In genomic region chrX:118530537-118530936, GRCh38 we compare ENCODE assay signal across 13 cellular contexts. TPM values are rescaled to one million over a fixed set of nuclear protein-coding genes. Genes with fewer than 3 reads are reported as not detected.
DNase-seq lines count a peak whose midpoint lies in the region; ATAC-seq lines count a peak whose summit lies in the region.
"Had no signal": no experiment of that assay in that cellular context is flagged by ENCODE, and none has a peak within 500 bp of the region (broad histone marks: within the 10 kb centered on the region; RNA-seq: fewer than 3 reads in every experiment).

No MANE protein-coding gene starts in this region.

- H3K9me3 Mint-ChIP-seq in activated T-cell treated with anti-CD3 and anti-CD28 coated beads, Interleukin-2, amount 50 U/mL, for 4 hours: no peaks in the 10 kb centered on the region
- H3K9me3 Mint-ChIP-seq in T-cell: peaks cover 0 to 3% (median 0%) of the 10 kb centered on the region in 3 donors

- no peaks in the 10 kb centered on the region for H3K36me3 ChIP-seq in subcutaneous abdominal adipose tissue (ENCODE audit: control insufficient read depth in 5 of 5, insufficient read depth in 5 of 5, low read length in 5 of 5)
- no peaks in the 10 kb centered on the region for H3K36me3 ChIP-seq in neuronal stem cell (replicated peaks in 1 of 2; ENCODE audit: control insufficient read depth in 2 of 2, insufficient read depth in 2 of 2, low read length in 2 of 2)
- H3K36me3 ChIP-seq: cardiac muscle cell, heart left ventricle, vagina had no signal

- no peak overlapping the region for H4K91ac ChIP-seq in neuronal stem cell (ENCODE audit: low read depth, low read length, poor library complexity)

- H3K27ac Mint-ChIP-seq in T-cell: peak overlapping the region; percentile 94 to 97

- H3K27me3 Mint-ChIP-seq in activated T-cell treated with anti-CD3 and anti-CD28 coated beads, Interleukin-2, amount 50 U/mL, for 4 hours (ENCODE audit: low read depth): no peaks in the 10 kb centered on the region
- H3K27me3 Mint-ChIP-seq in T-cell: peaks cover 0 to 4% of the 10 kb centered on the region in 2 donors

- H2BK15ac ChIP-seq in neuronal stem cell (ENCODE audit: low read length): no peak overlapping the region

- no peaks in the 10 kb centered on the region for H3K27me3 ChIP-seq in subcutaneous abdominal adipose tissue (ENCODE audit: control insufficient read depth in 5 of 5, insufficient read depth in 4 of 5, low read length in 5 of 5)
- H3K27me3 ChIP-seq in neuronal stem cell (ENCODE audit: control insufficient read depth in 3 of 3, insufficient read depth in 3 of 3, low read depth in 1 of 3, low read length in 3 of 3): no peaks in the 10 kb centered on the region
- H3K27me3 ChIP-seq: cardiac muscle cell, heart left ventricle, vagina had no signal

- H3K9me3 ChIP-seq in subcutaneous abdominal adipose tissue (ENCODE audit: control insufficient read depth in 5 of 5, low read length in 5 of 5) (no peaks in the 10 kb centered on the region), neuronal stem cell (replicated peaks in 1 of 2; ENCODE audit: control insufficient read depth in 2 of 2, insufficient read depth in 1 of 2, low read depth in 1 of 2, low read length in 2 of 2) (no peaks in the 10 kb centered on the region)
- H3K9me3 ChIP-seq: heart left ventricle, vagina had no signal

- no peak overlapping the region for H3K18ac ChIP-seq in neuronal stem cell (ENCODE audit: low read length)

- peak overlapping the region; percentile 31 for H3K4me3 Mint-ChIP-seq in activated T-cell treated with anti-CD3 and anti-CD28 coated beads, Interleukin-2, amount 50 U/mL, for 4 hours
- H3K4me3 Mint-ChIP-seq in T-cell: peak overlapping the region in 2 of 3 donors; percentile 39 to 42

- no peak for ATAC-seq in activated T-cell treated with anti-CD3 and anti-CD28 coated beads, Interleukin-2, amount 50 U/mL, for 4 hours
- ATAC-seq in T-cell (replicated peaks in 1 of 4) (no peak), HG02571 (IDR thresholded peaks at IDR 0.05; ENCODE audit: unreplicated experiment) (no peak)

- no peak overlapping the region for H2BK12ac ChIP-seq in neuronal stem cell (ENCODE audit: low read length)

- no peak overlapping the region for H2AK5ac ChIP-seq in neuronal stem cell (ENCODE audit: low read depth, low read length)

- H3K4ac ChIP-seq in neuronal stem cell (ENCODE audit: low read length): no peak overlapping the region

- H3K23ac ChIP-seq in neuronal stem cell (ENCODE audit: low read depth, low read length, poor library complexity): no peak overlapping the region

- no peak overlapping the region for H2BK5ac ChIP-seq in neuronal stem cell (ENCODE audit: low read length)

- no peak overlapping the region for H2BK120ac ChIP-seq in neuronal stem cell (ENCODE audit: low read depth, low read length)

- CTCF ChIA-PET in T-cell (lab: Charles Lee): interaction anchor here in 1 of 2 donors (0.9 to 2.0 kb wide), 3 partner anchors 9 to 74 kb away, joined by 3 to 7 read pairs (median 4); no protein-coding TSS in a partner anchor

- no peak overlapping the region for H2AFZ ChIP-seq in neuronal stem cell (ENCODE audit: low read length)

- H3K4me3 ChIP-seq in subcutaneous abdominal adipose tissue (ENCODE audit: low read depth in 1 of 5, low read length in 5 of 5) (no peak overlapping the region), neuronal stem cell (ENCODE audit: low read length in 2 of 2) (no peak overlapping the region)
- H3K4me3 ChIP-seq: cardiac muscle cell, heart left ventricle, vagina had no signal

- no peak overlapping the region for H3K14ac ChIP-seq in neuronal stem cell (ENCODE audit: low read length)

- H3K4me2 ChIP-seq in neuronal stem cell (ENCODE audit: insufficient read depth, low read length, poor library complexity, severe bottlenecking): no peak overlapping the region

- peaks cover 2% of the 10 kb centered on the region for H3K36me3 Mint-ChIP-seq in activated T-cell treated with anti-CD3 and anti-CD28 coated beads, Interleukin-2, amount 50 U/mL, for 4 hours (ENCODE audit: insufficient read depth)
- peaks cover 9% of the 10 kb centered on the region for H3K36me3 Mint-ChIP-seq in T-cell

- peak overlapping the region; percentile 27 for H3K27ac ChIP-seq in subcutaneous abdominal adipose tissue (ENCODE audit: low read depth, low read length)
- no peak overlapping the region for H3K27ac ChIP-seq in neuronal stem cell (replicated peaks; ENCODE audit: low read length)
- H3K27ac ChIP-seq: cardiac muscle cell, vagina, VCaP had no signal

- H3K9ac ChIP-seq in subcutaneous abdominal adipose tissue (ENCODE audit: low read length in 5 of 5) (no peak overlapping the region), neuronal stem cell (ENCODE audit: low read depth, low read length, poor library complexity) (no peak overlapping the region)

- H4K8ac ChIP-seq in neuronal stem cell (ENCODE audit: low read depth, low read length): no peak overlapping the region

- DNase-seq in activated T-cell treated with anti-CD3 and anti-CD28 coated beads, Interleukin-2, amount 50 U/mL, for 4 hours: no peak
- DNase-seq in activated T-cell treated with anti-CD3 and anti-CD28 coated beads for 4 hours: no peak
- no peak for DNase-seq in T-cell
- peak; percentile 4 for DNase-seq in fibroblast of gingiva (ENCODE audit: low read depth)
- DNase-seq in neuronal stem cell (ENCODE audit: low spot score): no peak
- no peak for DNase-seq in islet precursor cell
- DNase-seq: heart left ventricle; stimulated activated CD4-positive, alpha-beta T cell treated with anti-CD3 and anti-CD28 coated beads, Interleukin-2, amount 100 ng/mL, for 24 hours had no signal

- WGBS in neuronal stem cell (ENCODE audit: extremely low coverage in 2 of 2, insufficient read length in 2 of 2, insufficient replicate concordance in 1 of 2), 2 donors: no CpG with 5 or more reads among the region's 1 CpG

- no peaks in the 10 kb centered on the region for H3K79me1 ChIP-seq in neuronal stem cell (ENCODE audit: low read depth, low read length)

- H3K4me1 ChIP-seq in subcutaneous abdominal adipose tissue (ENCODE audit: control insufficient read depth in 5 of 5, insufficient read depth in 5 of 5, low read length in 5 of 5) (peaks cover 0 to 14% (median 13%) of the 10 kb centered on the region in 5 donors), neuronal stem cell (ENCODE audit: control insufficient read depth in 2 of 2, insufficient read depth in 1 of 2, low read depth in 1 of 2, low read length in 2 of 2) (peaks cover 5 to 14% of the 10 kb centered on the region in 2 donors)
- H3K4me1 ChIP-seq: vagina had no signal

- peaks cover 74% of the 10 kb centered on the region for H3K4me1 Mint-ChIP-seq in activated T-cell treated with anti-CD3 and anti-CD28 coated beads, Interleukin-2, amount 50 U/mL, for 4 hours (ENCODE audit: low read depth)
- peaks cover 78 to 86% (median 81%) of the 10 kb centered on the region in 3 donors for H3K4me1 Mint-ChIP-seq in T-cell

- POLR2A ChIA-PET in T-cell (lab: Charles Lee): interaction anchor here (0.6 to 1.3 kb wide), 6 partner anchors 14 to 39 kb away, joined by 3 to 12 read pairs (median 4); partner anchors contain the start of gene DOCK11 (in 1 of the 2)

RNA-seq across cellular contexts. Expression of gene DOCK11, which starts 34.9 kb away (rescaled TPM):
- total RNA-seq in activated T-cell treated with anti-CD3 and anti-CD28 coated beads, Interleukin-2, amount 50 U/mL, for 4 hours: 10 to 100 TPM; 21.0 to 23.1 (median 22.0) TPM
- 100 to 1,000 TPM in 2 of 5 donors, 10 to 100 TPM in 3; 90.7 to 102 (median 94.5) TPM for total RNA-seq in T-cell
- polyA plus RNA-seq in neuronal stem cell (2013, experiment 1 of 2): 17.6 TPM
- 16.4 TPM for polyA plus RNA-seq in neuronal stem cell (2013, experiment 2 of 2)
